18 cellular contexts compared by ENCODE assay signal in the genomic region with DNA sequence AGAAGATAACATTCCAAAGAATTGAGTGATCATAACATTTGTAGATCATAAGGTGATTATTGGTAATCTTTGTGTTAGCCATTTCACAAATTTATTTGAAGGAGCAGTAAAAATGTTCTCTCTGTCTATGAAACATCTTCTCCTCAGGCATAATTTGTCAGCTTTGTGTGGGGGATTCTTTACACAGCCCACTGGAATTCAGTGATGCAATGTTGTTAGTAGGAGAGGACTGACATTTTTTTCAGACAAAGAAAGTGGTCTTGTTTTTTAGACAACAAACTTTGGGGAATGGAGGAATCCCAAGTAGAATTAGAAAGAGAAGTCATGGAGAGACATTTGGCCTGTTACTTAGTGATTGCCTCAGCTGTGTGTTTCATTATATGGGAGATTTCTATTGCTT.
DNase-seq lines count a peak whose midpoint lies in the region; ATAC-seq, FAIRE-seq and TF ChIP-seq lines count a peak whose summit lies in the region.
"Had no signal": no experiment of that assay in that cellular context is flagged by ENCODE, and none has a peak within 500 bp of the region (broad histone marks: within the 10 kb centered on the region; RNA-seq: fewer than 3 reads in every experiment).

No MANE protein-coding gene starts in this region.

- TF ChIP-seq CTCF in GM23338 (conservative IDR thresholded peaks at IDR 0.05; ENCODE audit: low read depth in 2 of 2): no peak
- TF ChIP-seq CTCF in astrocyte (IDR thresholded peaks at IDR 0.05; ENCODE audit: insufficient read depth, low read depth, low read length): no peak
- TF ChIP-seq CTCF in foreskin fibroblast (IDR thresholded peaks at IDR 0.05; ENCODE audit: low read depth, low read length): no peak
- no peak for TF ChIP-seq CTCF in smooth muscle cell (IDR thresholded peaks at IDR 0.05; ENCODE audit: borderline replicate concordance, insufficient read depth, poor library complexity, severe bottlenecking)

- H3K36me3 ChIP-seq in GM23338 (ENCODE audit: insufficient read depth) (no peaks in the 10 kb centered on the region), astrocyte (ENCODE audit: insufficient read depth, low read length) (no peaks in the 10 kb centered on the region), smooth muscle cell (ENCODE audit: low read depth) (no peaks in the 10 kb centered on the region)
- H3K36me3 ChIP-seq: left lung had no signal

- DNase-seq in GM23338 (ENCODE audit: low spot score) (no peak), astrocyte (ENCODE audit: low read depth) (peak; percentile 42), foreskin fibroblast (peak; percentile 57 to 79), smooth muscle cell (lab: John Stamatoyannopoulos, UW; ENCODE audit: unreplicated experiment) (no peak), UCSD-AML1 (lab: John Stamatoyannopoulos, UW; ENCODE audit: unreplicated experiment) (no peak), ureter (ENCODE audit: low spot score) (no peak)
- DNase-seq: activated CD8-positive, alpha-beta T cell treated with anti-CD3 and anti-CD28 coated beads for 36 hours; amniotic stem cell; C1 segment of cervical spinal cord; dermis blood vessel endothelial cell; DMS153; left lung; naive thymus-derived CD8-positive, alpha-beta T cell; NCI-H146; NCI-H510A treated with DMSO at 0.1 percent for 48 hours; substantia nigra had no signal

- FAIRE-seq in astrocyte (lab: Jason Lieb, UNC): peak; percentile 83

- H3K27me3 ChIP-seq in GM23338 (ENCODE audit: insufficient read depth): no peaks in the 10 kb centered on the region
- no peaks in the 10 kb centered on the region for H3K27me3 ChIP-seq in astrocyte (ENCODE audit: insufficient read depth, low read length)
- H3K27me3 ChIP-seq in smooth muscle cell (ENCODE audit: low read depth): no peaks in the 10 kb centered on the region
- H3K27me3 ChIP-seq: left lung had no signal

- H3K4me1 Mint-ChIP-seq in GM23338: no peaks in the 10 kb centered on the region
- peaks cover 23% of the 10 kb centered on the region for H3K4me1 Mint-ChIP-seq in astrocyte (ENCODE audit: low read depth, unreplicated experiment)
- H3K4me1 Mint-ChIP-seq: activated T-helper 17 cell treated with anti-CD3 and anti-CD28 coated beads, Interleukin-2, amount 50 U/mL, for 72 hours; naive thymus-derived CD8-positive, alpha-beta T cell had no signal

- no peak overlapping the region for H3K9ac ChIP-seq in astrocyte (ENCODE audit: low read length)
- H3K9ac ChIP-seq in smooth muscle cell (ENCODE audit: low read depth): no peak overlapping the region

- peak overlapping the region; percentile 60; the same call in 1 of the 2 replicates for H2AFZ ChIP-seq in GM23338
- no peak overlapping the region for H2AFZ ChIP-seq in astrocyte (ENCODE audit: low read depth, low read length)
- peak overlapping the region; percentile 81 for H2AFZ ChIP-seq in smooth muscle cell (ENCODE audit: low read depth)

- H3F3A ChIP-seq in GM23338 (replicated peaks; ENCODE audit: low read depth): no peaks in the 10 kb centered on the region
- no peaks in the 10 kb centered on the region for H3F3A ChIP-seq in smooth muscle cell (ENCODE audit: low read depth)

- peaks cover 3% of the 10 kb centered on the region for H3K27me3 Mint-ChIP-seq in GM23338 (ENCODE audit: insufficient read depth, low read depth, poor library complexity)
- no peaks in the 10 kb centered on the region for H3K27me3 Mint-ChIP-seq in astrocyte (ENCODE audit: low read depth, unreplicated experiment)

- ATAC-seq in GM23338: no peak
- no peak for ATAC-seq in GM21737 (IDR thresholded peaks at IDR 0.05; ENCODE audit: unreplicated experiment)
- ATAC-seq: activated CD8-positive, alpha-beta T cell treated with anti-CD3 and anti-CD28 coated beads for 36 hours; activated T-helper 17 cell treated with anti-CD3 and anti-CD28 coated beads, Interleukin-2, amount 50 U/mL, for 72 hours; left lung; naive thymus-derived CD8-positive, alpha-beta T cell had no signal

- H3K4me2 ChIP-seq in GM23338 (no peak overlapping the region), astrocyte (ENCODE audit: low read length) (no peak overlapping the region), smooth muscle cell (peak overlapping the region; percentile 7)

- H3K9me3 Mint-ChIP-seq in GM23338: no peaks in the 10 kb centered on the region
- H3K9me3 Mint-ChIP-seq in astrocyte (ENCODE audit: unreplicated experiment): no peaks in the 10 kb centered on the region
- H3K9me3 Mint-ChIP-seq: activated CD8-positive, alpha-beta T cell treated with anti-CD3 and anti-CD28 coated beads for 36 hours; activated T-helper 17 cell treated with anti-CD3 and anti-CD28 coated beads, Interleukin-2, amount 50 U/mL, for 72 hours had no signal

- H3K4me3 Mint-ChIP-seq in GM23338: no peak overlapping the region
- no peak overlapping the region for H3K4me3 Mint-ChIP-seq in astrocyte (ENCODE audit: unreplicated experiment)
- H3K4me3 Mint-ChIP-seq: activated CD8-positive, alpha-beta T cell treated with anti-CD3 and anti-CD28 coated beads for 36 hours; activated T-helper 17 cell treated with anti-CD3 and anti-CD28 coated beads, Interleukin-2, amount 50 U/mL, for 72 hours; naive thymus-derived CD8-positive, alpha-beta T cell had no signal

- H4K20me1 ChIP-seq in GM23338 (replicated peaks; ENCODE audit: insufficient read depth): no peaks in the 10 kb centered on the region
- no peaks in the 10 kb centered on the region for H4K20me1 ChIP-seq in astrocyte (ENCODE audit: insufficient read depth, low read length)
- H4K20me1 ChIP-seq in smooth muscle cell (ENCODE audit: low read depth): no peaks in the 10 kb centered on the region

- H3K9me2 ChIP-seq in GM23338 (ENCODE audit: insufficient read depth): no peaks in the 10 kb centered on the region

- H3K4me3 ChIP-seq in GM23338 (no peak overlapping the region), astrocyte (ENCODE audit: insufficient read depth, low read depth, low read length) (no peak overlapping the region), foreskin fibroblast (ENCODE audit: low read depth in 1 of 2, low read length in 2 of 2) (no peak overlapping the region), smooth muscle cell (no peak overlapping the region)
- H3K4me3 ChIP-seq: left lung had no signal

- H3K27ac ChIP-seq in GM23338 (ENCODE audit: low read depth): no peak overlapping the region
- H3K27ac ChIP-seq in astrocyte (ENCODE audit: low read depth, low read length): no peak overlapping the region
- H3K27ac ChIP-seq in smooth muscle cell (ENCODE audit: low read depth): peak overlapping the region; percentile 44
- H3K27ac ChIP-seq: left lung had no signal

- H3K4me1 ChIP-seq in GM23338 (ENCODE audit: insufficient read depth): no peaks in the 10 kb centered on the region
- no peaks in the 10 kb centered on the region for H3K4me1 ChIP-seq in astrocyte (ENCODE audit: insufficient read depth, low read length)
- H3K4me1 ChIP-seq in smooth muscle cell (ENCODE audit: low read depth): no peaks in the 10 kb centered on the region
- H3K4me1 ChIP-seq: left lung had no signal

- H3K36me3 Mint-ChIP-seq in GM23338 (ENCODE audit: low read depth): no peaks in the 10 kb centered on the region
- no peaks in the 10 kb centered on the region for H3K36me3 Mint-ChIP-seq in astrocyte (ENCODE audit: low read depth, unreplicated experiment)
- H3K36me3 Mint-ChIP-seq: naive thymus-derived CD8-positive, alpha-beta T cell had no signal

- H3K9me3 ChIP-seq in astrocyte (ENCODE audit: insufficient read depth, low read depth, low read length) (no peaks in the 10 kb centered on the region), smooth muscle cell (replicated peaks; ENCODE audit: low read depth) (no peaks in the 10 kb centered on the region)
- H3K9me3 ChIP-seq: left lung had no signal

- H3K79me2 ChIP-seq in GM23338 (replicated peaks; ENCODE audit: insufficient read depth) (no peaks in the 10 kb centered on the region), astrocyte (ENCODE audit: insufficient read depth, low read length) (no peaks in the 10 kb centered on the region), smooth muscle cell (ENCODE audit: low read depth) (no peaks in the 10 kb centered on the region)

- H3K27ac Mint-ChIP-seq in GM23338 (no peak overlapping the region), astrocyte (ENCODE audit: unreplicated experiment) (peak overlapping the region; percentile 97)
- H3K27ac Mint-ChIP-seq: activated CD8-positive, alpha-beta T cell treated with anti-CD3 and anti-CD28 coated beads for 36 hours; activated T-helper 17 cell treated with anti-CD3 and anti-CD28 coated beads, Interleukin-2, amount 50 U/mL, for 72 hours; naive thymus-derived CD8-positive, alpha-beta T cell had no signal

TF ChIP-seq in GM23338, 12 proteins besides CTCF, POLR2A, EP300 and RAD21 (continues in another document):
- TF ChIP-seq EZH2 (IDR thresholded peaks at IDR 0.05; ENCODE audit: low read depth, unreplicated experiment) (no peak), STAT1 (IDR thresholded peaks at IDR 0.05; ENCODE audit: unreplicated experiment) (no peak), ZNF114 (CRISPR knock-in tag; IDR thresholded peaks at IDR 0.05) (no peak)
- TF ChIP-seq, protein P1, sequence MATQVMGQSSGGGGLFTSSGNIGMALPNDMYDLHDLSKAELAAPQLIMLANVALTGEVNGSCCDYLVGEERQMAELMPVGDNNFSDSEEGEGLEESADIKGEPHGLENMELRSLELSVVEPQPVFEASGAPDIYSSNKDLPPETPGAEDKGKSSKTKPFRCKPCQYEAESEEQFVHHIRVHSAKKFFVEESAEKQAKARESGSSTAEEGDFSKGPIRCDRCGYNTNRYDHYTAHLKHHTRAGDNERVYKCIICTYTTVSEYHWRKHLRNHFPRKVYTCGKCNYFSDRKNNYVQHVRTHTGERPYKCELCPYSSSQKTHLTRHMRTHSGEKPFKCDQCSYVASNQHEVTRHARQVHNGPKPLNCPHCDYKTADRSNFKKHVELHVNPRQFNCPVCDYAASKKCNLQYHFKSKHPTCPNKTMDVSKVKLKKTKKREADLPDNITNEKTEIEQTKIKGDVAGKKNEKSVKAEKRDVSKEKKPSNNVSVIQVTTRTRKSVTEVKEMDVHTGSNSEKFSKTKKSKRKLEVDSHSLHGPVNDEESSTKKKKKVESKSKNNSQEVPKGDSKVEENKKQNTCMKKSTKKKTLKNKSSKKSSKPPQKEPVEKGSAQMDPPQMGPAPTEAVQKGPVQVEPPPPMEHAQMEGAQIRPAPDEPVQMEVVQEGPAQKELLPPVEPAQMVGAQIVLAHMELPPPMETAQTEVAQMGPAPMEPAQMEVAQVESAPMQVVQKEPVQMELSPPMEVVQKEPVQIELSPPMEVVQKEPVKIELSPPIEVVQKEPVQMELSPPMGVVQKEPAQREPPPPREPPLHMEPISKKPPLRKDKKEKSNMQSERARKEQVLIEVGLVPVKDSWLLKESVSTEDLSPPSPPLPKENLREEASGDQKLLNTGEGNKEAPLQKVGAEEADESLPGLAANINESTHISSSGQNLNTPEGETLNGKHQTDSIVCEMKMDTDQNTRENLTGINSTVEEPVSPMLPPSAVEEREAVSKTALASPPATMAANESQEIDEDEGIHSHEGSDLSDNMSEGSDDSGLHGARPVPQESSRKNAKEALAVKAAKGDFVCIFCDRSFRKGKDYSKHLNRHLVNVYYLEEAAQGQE (IDR thresholded peaks at IDR 0.05; ENCODE audit: unreplicated experiment): no peak

Comparison
In these comparisons a context has a peak if more than half of its experiments do, and no peak if none do; other contexts are left out.
1. DNase-seq: peak in astrocyte (single experiment) and foreskin fibroblast (2 of 2); none in GM23338 (single experiment), smooth muscle cell (single experiment), UCSD-AML1 (single experiment) and ureter (single experiment).